ENCODE assay signal across 8 cellular contexts in genomic region chr4:176319237-176319703, GRCh38. TPM values are rescaled to one million over a fixed set of nuclear protein-coding genes. Genes with fewer than 3 reads are reported as not detected.
DNase-seq lines count a peak whose midpoint lies in the region; ATAC-seq and TF ChIP-seq lines count a peak whose summit lies in the region.

No MANE protein-coding gene starts in this region.

- H3K27ac ChIP-seq in body of pancreas (peak overlapping the region; percentile 84 to 100 (median 97)), upper lobe of right lung (peak overlapping the region; percentile 95)

- no peaks in the 10 kb centered on the region for H3K27me3 Mint-ChIP-seq in activated naive CD4-positive, alpha-beta T cell treated with anti-CD3 and anti-CD28 coated beads for 36 hours (ENCODE audit: low read depth)

- no peak for DNase-seq in activated naive CD4-positive, alpha-beta T cell treated with anti-CD3 and anti-CD28 coated beads for 36 hours
- no peak for DNase-seq in activated naive CD4-positive, alpha-beta T cell treated with Interleukin-2 at 50 U/mL for 16 hours
- DNase-seq in body of pancreas = no peak
- no peak for DNase-seq in lower leg skin (ENCODE audit: low spot score in 2 of 2)
- DNase-seq in upper lobe of right lung = no peak
- DNase-seq in hepatic stellate cell (ENCODE audit: low spot score) = no peak
- no peak for DNase-seq in NCI-H1092 treated with DMSO at 0.1 percent for 48 hours (lab: John Stamatoyannopoulos, UW)
- no peak for DNase-seq in EL

- H3K27ac Mint-ChIP-seq in activated naive CD4-positive, alpha-beta T cell treated with anti-CD3 and anti-CD28 coated beads for 36 hours = peak overlapping the region; percentile 92

- H3K36me3 ChIP-seq in body of pancreas (replicated peaks in 1 of 2; ENCODE audit: insufficient read depth in 1 of 2, low read depth in 2 of 2) (no peaks in the 10 kb centered on the region), upper lobe of right lung (no peaks in the 10 kb centered on the region)

- H3K36me3 Mint-ChIP-seq in activated naive CD4-positive, alpha-beta T cell treated with anti-CD3 and anti-CD28 coated beads for 36 hours (ENCODE audit: low read depth) = peaks cover 16% of the 10 kb centered on the region

- H3K27me3 ChIP-seq in body of pancreas (no peaks in the 10 kb centered on the region), upper lobe of right lung (no peaks in the 10 kb centered on the region)

- H3K4me1 Mint-ChIP-seq in activated naive CD4-positive, alpha-beta T cell treated with anti-CD3 and anti-CD28 coated beads for 36 hours (ENCODE audit: low read depth) = peaks cover 30% of the 10 kb centered on the region

- H3K9me3 Mint-ChIP-seq in activated naive CD4-positive, alpha-beta T cell treated with anti-CD3 and anti-CD28 coated beads for 36 hours = no peaks in the 10 kb centered on the region

- intact Hi-C loops in activated naive CD4-positive, alpha-beta T cell treated with anti-CD3 and anti-CD28 coated beads for 36 hours (cut with micrococcal nuclease) = loop anchor here (1.0 kb wide), 1 partner anchor 124 kb away; the partner anchor contains the start of gene SPATA4
- intact Hi-C loops in body of pancreas (cut with DNase I) (loop anchor here (10.0 kb wide), 1 partner anchor 114 kb away; no protein-coding TSS in a partner anchor), lower leg skin (cut with DNase I; ENCODE audit: low total_unique reads) (no loop called here), upper lobe of right lung (cut with DNase I) (no loop called here)

- H3K4me3 Mint-ChIP-seq in activated naive CD4-positive, alpha-beta T cell treated with anti-CD3 and anti-CD28 coated beads for 36 hours = peak overlapping the region; percentile 84

- no peak for TF ChIP-seq POLR2A in body of pancreas (IDR thresholded peaks at IDR 0.05)
- TF ChIP-seq POLR2A in lower leg skin (IDR thresholded peaks at IDR 0.05) = no peak

- TF ChIP-seq CTCF in body of pancreas (IDR thresholded peaks at IDR 0.05) = no peak
- no peak for TF ChIP-seq CTCF in lower leg skin (IDR thresholded peaks at IDR 0.05)
- no peak for TF ChIP-seq CTCF in upper lobe of right lung (IDR thresholded peaks at IDR 0.05)

- H3K9me3 ChIP-seq in body of pancreas (no peaks in the 10 kb centered on the region), upper lobe of right lung (no peaks in the 10 kb centered on the region)

- H3K4me3 ChIP-seq in body of pancreas = peak overlapping the region in 1 of 2 donors; percentile 83
- H3K4me3 ChIP-seq in lower leg skin (ENCODE audit: low read depth, poor library complexity, severe bottlenecking) = peak overlapping the region; percentile 38
- peak overlapping the region; percentile 74 for H3K4me3 ChIP-seq in upper lobe of right lung

- H3K4me1 ChIP-seq in body of pancreas (peaks cover 6% of the 10 kb centered on the region), upper lobe of right lung (peaks cover 28% of the 10 kb centered on the region)

- peak; percentile 5 for ATAC-seq in body of pancreas
- ATAC-seq in upper lobe of right lung = no peak

- CTCF ChIA-PET in activated naive CD4-positive, alpha-beta T cell treated with anti-CD3 and anti-CD28 coated beads for 36 hours (lab: Charles Lee) = interaction anchor here (0.7 kb wide), 1 partner anchor 81 kb away, joined by 6 read pairs; no protein-coding TSS in a partner anchor

- 0 to 1% methylated on average over 11 of the region's 11 CpGs for WGBS in body of pancreas, 2 donors
- whole genome bisulfite sequencing in lower leg skin, 2 donors = 0 to 1% methylated on average over 11 of the region's 11 CpGs

RNA-seq across cellular contexts. Expression of gene SPCS3, which starts 0.5 kb away (rescaled TPM):
- total RNA-seq in activated naive CD4-positive, alpha-beta T cell treated with anti-CD3 and anti-CD28 coated beads for 36 hours = 100 to 1,000 TPM; 140 to 154 TPM
- total RNA-seq in body of pancreas = 10 to 100 TPM; 79.1 to 87.2 TPM
- 10 to 100 TPM; 39.8 to 54.5 (median 44.3) TPM for total RNA-seq in lower leg skin
- total RNA-seq in upper lobe of right lung = 151 TPM

RNA-seq across cellular contexts. Expression of gene ASB5, which starts 50.2 kb away (rescaled TPM):
- not detected for total RNA-seq in activated naive CD4-positive, alpha-beta T cell treated with anti-CD3 and anti-CD28 coated beads for 36 hours
- not detected for total RNA-seq in body of pancreas
- total RNA-seq in lower leg skin = under 1 TPM in 1 of 4 donors, not detected in 3; 0.07 TPM
- total RNA-seq in upper lobe of right lung = not detected

Comparison
In these comparisons a context has a peak if more than half of its experiments do, and no peak if none do; other contexts are left out.
1. intact Hi-C loops: an anchor here in activated naive CD4-positive, alpha-beta T cell treated with anti-CD3 and anti-CD28 coated beads for 36 hours (1.0 kb wide) and body of pancreas (10.0 kb wide); none called in lower leg skin and upper lobe of right lung.